In the genomic region with DNA sequence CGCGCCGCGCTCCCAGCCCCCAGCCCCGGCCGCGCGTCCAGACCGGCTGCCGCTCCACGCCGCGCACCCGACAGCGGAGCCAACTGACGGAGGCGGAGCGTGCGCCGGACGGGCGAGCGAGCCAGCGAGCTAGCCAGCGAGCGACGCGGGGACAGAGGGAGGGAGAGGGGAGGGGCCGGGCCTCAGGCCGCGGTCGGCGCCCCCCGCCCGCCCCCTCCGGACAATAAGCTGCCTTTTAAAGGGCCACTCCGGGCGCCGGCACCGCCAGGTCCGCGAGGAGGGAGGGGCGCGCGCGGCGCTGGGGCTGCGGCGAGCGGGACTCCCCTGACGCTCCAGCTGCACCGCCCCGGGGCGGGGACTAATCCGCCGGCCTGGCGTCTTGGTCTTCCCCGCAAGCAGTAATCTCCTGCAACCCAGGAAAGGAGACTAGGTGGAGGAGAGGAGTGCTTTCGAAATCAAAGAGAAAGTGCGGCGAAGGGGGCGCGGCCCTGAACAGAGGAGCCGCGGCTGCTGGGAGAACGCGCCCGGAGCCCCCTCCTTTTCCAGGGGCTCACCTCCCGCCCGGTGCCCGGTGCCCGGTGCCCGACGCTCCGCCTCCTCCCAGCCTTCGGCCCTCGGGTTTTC, we compare ENCODE assay signal across 8 cellular contexts. TPM values are rescaled to one million over a fixed set of nuclear protein-coding genes. Genes with fewer than 3 reads are reported as not detected.
A peak's percentile ranks its signal among the peaks of the same experiment; 100 is the strongest.
DNase-seq lines count a peak whose midpoint lies in the region; ATAC-seq and TF ChIP-seq lines count a peak whose summit lies in the region.

A gene with protein sequence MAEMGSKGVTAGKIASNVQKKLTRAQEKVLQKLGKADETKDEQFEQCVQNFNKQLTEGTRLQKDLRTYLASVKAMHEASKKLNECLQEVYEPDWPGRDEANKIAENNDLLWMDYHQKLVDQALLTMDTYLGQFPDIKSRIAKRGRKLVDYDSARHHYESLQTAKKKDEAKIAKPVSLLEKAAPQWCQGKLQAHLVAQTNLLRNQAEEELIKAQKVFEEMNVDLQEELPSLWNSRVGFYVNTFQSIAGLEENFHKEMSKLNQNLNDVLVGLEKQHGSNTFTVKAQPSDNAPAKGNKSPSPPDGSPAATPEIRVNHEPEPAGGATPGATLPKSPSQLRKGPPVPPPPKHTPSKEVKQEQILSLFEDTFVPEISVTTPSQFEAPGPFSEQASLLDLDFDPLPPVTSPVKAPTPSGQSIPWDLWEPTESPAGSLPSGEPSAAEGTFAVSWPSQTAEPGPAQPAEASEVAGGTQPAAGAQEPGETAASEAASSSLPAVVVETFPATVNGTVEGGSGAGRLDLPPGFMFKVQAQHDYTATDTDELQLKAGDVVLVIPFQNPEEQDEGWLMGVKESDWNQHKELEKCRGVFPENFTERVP (minus strand): TSS at position 157 of the 624 bp plus-strand sequence. CDS start 211 bp downstream, outside the sequence.

- peaks cover 10% of the 10 kb centered on the region for H3K4me1 Mint-ChIP-seq in activated CD8-positive, alpha-beta T cell treated with anti-CD3 and anti-CD28 coated beads, Interleukin-2, amount 10 ng/mL, durations not matched to agents 7 days and 5 days (ENCODE audit: low read depth)

- no peaks in the 10 kb centered on the region for H3K36me3 Mint-ChIP-seq in activated CD8-positive, alpha-beta T cell treated with anti-CD3 and anti-CD28 coated beads, Interleukin-2, amount 10 ng/mL, durations not matched to agents 7 days and 5 days (ENCODE audit: low read depth)

- peak within 1 kb of the TSS; percentile 85 for H3K4me3 ChIP-seq in lung

- WGBS in lung, 2 donors, result 0 to 1% methylated on average over 44 to 77 of the region's 77 CpGs

- DNase-seq in AG08396 (ENCODE audit: low spot score) (peak; percentile 92), NCI-H510A treated with DMSO at 0.1 percent for 48 hours (lab: John Stamatoyannopoulos, UW) (peak; percentile 94), lung (ENCODE audit: low spot score) (peak; percentile 87)
- DNase-seq in activated CD8-positive, alpha-beta T cell treated with anti-CD3 and anti-CD28 coated beads, Interleukin-2, amount 10 ng/mL, durations not matched to agents 7 days and 5 days, result peak; percentile 73
- peak; percentile 48 for DNase-seq in effector CD4-positive, alpha-beta T cell
- DNase-seq in stimulated activated CD4-positive, alpha-beta T cell treated with anti-CD3 and anti-CD28 coated beads, TNF-alpha, amount 100 ng/mL, for 1 hour (ENCODE audit: low read depth in 3 of 3, low spot score in 1 of 3), result peak in 2 of 3 donors; percentile 44 to 56

- H3K36me3 ChIP-seq in lung (ENCODE audit: control insufficient read depth in 2 of 2, insufficient read depth in 2 of 2, low read length in 2 of 2), result no peaks in the 10 kb centered on the region

- peaks cover 0 to 8% of the 10 kb centered on the region in 2 donors for H3K4me1 ChIP-seq in lung (ENCODE audit: control insufficient read depth in 2 of 2, insufficient read depth in 2 of 2, low read length in 2 of 2)

- H3K27ac ChIP-seq in lung (ENCODE audit: low read depth in 1 of 2, low read length in 1 of 2), result peak within 1 kb of the TSS; percentile 13 to 84

- ATAC-seq in GM18907 (IDR thresholded peaks at IDR 0.05; ENCODE audit: unreplicated experiment), result peak; percentile 89
- ATAC-seq in HG03139 (IDR thresholded peaks at IDR 0.05; ENCODE audit: unreplicated experiment), result peak; percentile 81
- ATAC-seq in activated CD8-positive, alpha-beta T cell treated with anti-CD3 and anti-CD28 coated beads, Interleukin-2, amount 10 ng/mL, durations not matched to agents 7 days and 5 days, result peak; percentile 91
- ATAC-seq in lung (ENCODE audit: insufficient read depth, low FRiP score), result peak; percentile 87

- peak within 1 kb of the TSS; percentile 78 for H3K4me3 Mint-ChIP-seq in activated CD8-positive, alpha-beta T cell treated with anti-CD3 and anti-CD28 coated beads, Interleukin-2, amount 10 ng/mL, durations not matched to agents 7 days and 5 days

- no peaks in the 10 kb centered on the region for H3K9me3 Mint-ChIP-seq in activated CD8-positive, alpha-beta T cell treated with anti-CD3 and anti-CD28 coated beads, Interleukin-2, amount 10 ng/mL, durations not matched to agents 7 days and 5 days (ENCODE audit: insufficient read depth)

- no peaks in the 10 kb centered on the region for H3K9me3 ChIP-seq in lung (ENCODE audit: control insufficient read depth in 2 of 2, insufficient read depth in 1 of 2, low read length in 1 of 2)

- H3K27me3 Mint-ChIP-seq in activated CD8-positive, alpha-beta T cell treated with anti-CD3 and anti-CD28 coated beads, Interleukin-2, amount 10 ng/mL, durations not matched to agents 7 days and 5 days (ENCODE audit: low read depth), result peaks cover 32% of the 10 kb centered on the region

- H3K27me3 ChIP-seq in lung (ENCODE audit: control insufficient read depth, insufficient read depth), result no peaks in the 10 kb centered on the region

- POLR2A ChIA-PET in activated CD8-positive, alpha-beta T cell treated with anti-CD3 and anti-CD28 coated beads, Interleukin-2, amount 10 ng/mL, durations not matched to agents 7 days and 5 days (lab: Charles Lee), result interaction anchor here (1.4 kb wide), 1 partner anchor 27 kb away, joined by 7 read pairs; no protein-coding TSS in a partner anchor

- CTCF ChIA-PET in activated CD8-positive, alpha-beta T cell treated with anti-CD3 and anti-CD28 coated beads, Interleukin-2, amount 10 ng/mL, durations not matched to agents 7 days and 5 days (lab: Charles Lee), result interaction anchor here (1.7 kb wide), 1 partner anchor 39 kb away, joined by 5 read pairs; no protein-coding TSS in a partner anchor

- TF ChIP-seq CTCF in lung (IDR thresholded peaks at IDR 0.05; ENCODE audit: control extremely low read depth, extremely low read depth), result no peak

- no peak within 1 kb of the TSS for H3K27ac Mint-ChIP-seq in activated CD8-positive, alpha-beta T cell treated with anti-CD3 and anti-CD28 coated beads, Interleukin-2, amount 10 ng/mL, durations not matched to agents 7 days and 5 days

RNA-seq across cellular contexts. Expression of the gene that starts here (rescaled TPM):
- 100 to 1,000 TPM; 125 to 127 TPM for total RNA-seq in activated CD8-positive, alpha-beta T cell treated with anti-CD3 and anti-CD28 coated beads, Interleukin-2, amount 10 ng/mL, durations not matched to agents 7 days and 5 days
- 10 to 100 TPM; 36.1 to 41.7 TPM for total RNA-seq in lung
- 10 to 100 TPM; 28.8 to 36.2 TPM for polyA plus RNA-seq in lung

Comparison
In these comparisons a context has a peak if more than half of its experiments do, and no peak if none do; other contexts are left out.
1. Peak in every context shown above with its lines: DNase-seq, ATAC-seq, H3K4me3 ChIP-seq and H3K27ac ChIP-seq.